In genomic region chr14:73591690-73592448, GRCh38 we compare ENCODE assay signal across 1 cellular context.
A peak's percentile ranks its signal among the peaks of the same experiment; 100 is the strongest.
TF ChIP-seq lines count a peak whose summit lies in the region.

ACOT4 (plus strand) TSS chr14:73591873; CDS start chr14:73591960, 87 bp downstream.

TF ChIP-seq in WTC11, 78 proteins besides CTCF, POLR2A, EP300 and RAD21 (continued from another document):
- TF ChIP-seq HMGXB4 (CRISPR knock-in tag; IDR thresholded peaks at IDR 0.05) (peak; percentile 90), ZNF263 (CRISPR knock-in tag; IDR thresholded peaks at IDR 0.05; ENCODE audit: low read depth) (no peak), MAX (CRISPR knock-in tag; IDR thresholded peaks at IDR 0.05) (peak; percentile 80), PRDM15 (CRISPR knock-in tag; IDR thresholded peaks at IDR 0.05) (peak; percentile 28; the same call in 1 of the 2 replicates), PREB (CRISPR knock-in tag; IDR thresholded peaks at IDR 0.05; ENCODE audit: borderline replicate concordance) (no peak), ZNF532 (CRISPR knock-in tag; IDR thresholded peaks at IDR 0.05; ENCODE audit: borderline replicate concordance) (no peak), ZNF317 (CRISPR knock-in tag; IDR thresholded peaks at IDR 0.05; ENCODE audit: borderline replicate concordance, low read depth) (peak; percentile 14; the same call in 1 of the 2 replicates), ZBTB21 (CRISPR knock-in tag; IDR thresholded peaks at IDR 0.05; ENCODE audit: borderline replicate concordance) (peak; percentile 79; the same call in 1 of the 2 replicates), JAZF1 (CRISPR knock-in tag; IDR thresholded peaks at IDR 0.05) (no peak), E2F1 (CRISPR knock-in tag; IDR thresholded peaks at IDR 0.05) (no peak), FOXP4 (CRISPR knock-in tag; IDR thresholded peaks at IDR 0.05) (peak; percentile 89), IRF2 (CRISPR knock-in tag; IDR thresholded peaks at IDR 0.05; ENCODE audit: borderline replicate concordance, low read depth) (no peak), FOXP1 (CRISPR knock-in tag; IDR thresholded peaks at IDR 0.05; ENCODE audit: borderline replicate concordance) (peak; percentile 88; the same call in 1 of the 2 replicates), ZNF425 (CRISPR knock-in tag; conservative IDR thresholded peaks at IDR 0.05) (no peak), NFATC4 (CRISPR knock-in tag; IDR thresholded peaks at IDR 0.05) (no peak), ATF1 (CRISPR knock-in tag; IDR thresholded peaks at IDR 0.05) (no peak), GTF2I (CRISPR knock-in tag; conservative IDR thresholded peaks at IDR 0.05) (no peak), ZNF219 (CRISPR knock-in tag; IDR thresholded peaks at IDR 0.05; ENCODE audit: borderline replicate concordance) (0 out of 2 replicates have a peak, but pooled peaks have one; percentile 30), AFF4 (CRISPR knock-in tag; IDR thresholded peaks at IDR 0.05; ENCODE audit: borderline replicate concordance) (no peak)
